ENCODE assay signal across 23 cellular contexts in the genomic region with DNA sequence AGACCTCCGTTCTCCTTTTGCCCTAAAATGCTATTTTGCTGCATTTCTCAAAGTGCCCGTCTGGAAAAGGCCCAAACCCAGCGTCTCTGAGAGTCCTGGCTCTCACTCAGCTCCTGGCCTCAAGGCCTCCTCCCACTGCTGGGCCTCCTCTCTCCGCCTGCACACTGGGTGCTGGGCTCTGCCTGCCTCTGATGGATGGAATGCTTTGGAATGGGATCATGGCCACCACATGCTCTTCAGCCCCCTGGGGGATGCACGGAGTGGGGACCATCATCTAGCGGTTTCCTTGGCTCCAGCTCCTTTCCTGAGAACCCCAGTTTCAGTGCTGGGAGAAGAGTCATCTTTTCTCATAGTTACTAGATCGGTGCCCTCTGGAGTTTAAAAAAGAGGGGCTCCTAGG.
A peak's percentile ranks its signal among the peaks of the same experiment; 100 is the strongest.
DNase-seq lines count a peak whose midpoint lies in the region; ATAC-seq, FAIRE-seq and TF ChIP-seq lines count a peak whose summit lies in the region.
"Had no signal": no experiment of that assay in that cellular context is flagged by ENCODE, and none has a peak within 500 bp of the region (broad histone marks: within the 10 kb centered on the region; RNA-seq: fewer than 3 reads in every experiment).

No MANE protein-coding gene starts in this region.

- ATAC-seq in CD4-positive, CD25-positive, alpha-beta regulatory T cell (ENCODE audit: low read depth in 2 of 2), result no peak
- ATAC-seq in GM23338, result no peak
- ATAC-seq in naive B cell (ENCODE audit: low read depth in 2 of 2), result no peak
- ATAC-seq in pancreas, result no peak
- ATAC-seq: SK-N-SH treated with all-trans-retinoic acid at 6 μM for 48 hours had no signal

- peaks cover 15% of the 10 kb centered on the region; the same call in 1 of the 2 replicates for H3F3A ChIP-seq in GM23338 (replicated peaks; ENCODE audit: low read depth)

- H3K9me2 ChIP-seq in GM23338 (ENCODE audit: insufficient read depth), result no peaks in the 10 kb centered on the region

- H3K36me3 ChIP-seq in CD4-positive, CD25-positive, alpha-beta regulatory T cell (ENCODE audit: control insufficient read depth, insufficient read depth, low read length), result peaks cover 56% of the 10 kb centered on the region
- H3K36me3 ChIP-seq in GM23338 (ENCODE audit: insufficient read depth), result peaks cover 17% of the 10 kb centered on the region
- H3K36me3 ChIP-seq in pancreas, result peaks cover 0 to 6% (median 0%) of the 10 kb centered on the region in 3 donors

- H2AFZ ChIP-seq in GM23338, result no peak overlapping the region

- no peak overlapping the region for H3K4me2 ChIP-seq in GM23338

- no peak overlapping the region for H3K4me3 ChIP-seq in CD4-positive, CD25-positive, alpha-beta regulatory T cell (ENCODE audit: low read depth, low read length)
- H3K4me3 ChIP-seq in GM23338 (no peak overlapping the region), pancreas (no peak overlapping the region)
- H3K4me3 ChIP-seq: tibial nerve had no signal

- H3K9me3 ChIP-seq in CD4-positive, CD25-positive, alpha-beta regulatory T cell (ENCODE audit: control insufficient read depth in 2 of 2, low read length in 2 of 2), result no peaks in the 10 kb centered on the region
- H3K9me3 ChIP-seq in pancreas, result no peaks in the 10 kb centered on the region
- H3K9me3 ChIP-seq: tibial nerve had no signal

- peaks cover 10% of the 10 kb centered on the region for H3K4me1 ChIP-seq in CD4-positive, CD25-positive, alpha-beta regulatory T cell (ENCODE audit: control insufficient read depth, insufficient read depth, low read length, poor library complexity, severe bottlenecking)
- H3K4me1 ChIP-seq in GM23338 (ENCODE audit: insufficient read depth) (peaks cover 13% of the 10 kb centered on the region), pancreas (no peaks in the 10 kb centered on the region)

- H3K4me3 Mint-ChIP-seq in CD4-positive, CD25-positive, alpha-beta regulatory T cell, result no peak overlapping the region
- H3K4me3 Mint-ChIP-seq in GM23338 (no peak overlapping the region), naive B cell (peak overlapping the region in 1 of 8 donors; percentile 29)

- intact Hi-C loops in pancreas (cut with DNase I), result no loop called here

- peaks cover 0 to 23% (median 10%) of the 10 kb centered on the region in 4 donors for H3K4me1 Mint-ChIP-seq in CD4-positive, CD25-positive, alpha-beta regulatory T cell
- peaks cover 21% of the 10 kb centered on the region for H3K4me1 Mint-ChIP-seq in GM23338
- peaks cover 24 to 30% (median 28%) of the 10 kb centered on the region in 3 donors for H3K4me1 Mint-ChIP-seq in naive B cell

- H4K20me1 ChIP-seq in GM23338 (replicated peaks; ENCODE audit: insufficient read depth), result peaks cover 22% of the 10 kb centered on the region

- TF ChIP-seq CTCF in GM23338 (conservative IDR thresholded peaks at IDR 0.05; ENCODE audit: low read depth in 2 of 2) (no peak), pancreas (IDR thresholded peaks at IDR 0.05) (no peak)

- FAIRE-seq in pancreas (lab: Jason Lieb, UNC), result no peak
- FAIRE-seq: frontal cortex had no signal

- H3K27ac ChIP-seq in CD4-positive, CD25-positive, alpha-beta regulatory T cell (ENCODE audit: insufficient read depth, low read length, poor library complexity, severe bottlenecking), result no peak overlapping the region
- peak overlapping the region; percentile 90 for H3K27ac ChIP-seq in GM23338 (ENCODE audit: low read depth)
- peak overlapping the region; percentile 29 for H3K27ac ChIP-seq in angular gyrus (ENCODE audit: low read depth, low read length)
- H3K27ac ChIP-seq in pancreas, result no peak overlapping the region
- H3K27ac ChIP-seq: tibial nerve had no signal

- 82 to 84% methylated on average over 7 of the region's 7 CpGs for WGBS in pancreas, 2 donors

- peak overlapping the region; percentile 68 to 86 (median 86) for H3K27ac Mint-ChIP-seq in CD4-positive, CD25-positive, alpha-beta regulatory T cell
- H3K27ac Mint-ChIP-seq in GM23338, result no peak overlapping the region; the same call in 1 of the 2 replicates
- H3K27ac Mint-ChIP-seq in naive B cell, result peak overlapping the region; percentile 5 to 95 (median 88)

- no peak for DNase-seq in CD4-positive, CD25-positive, alpha-beta regulatory T cell
- no peak for DNase-seq in GM23338 (ENCODE audit: low spot score)
- no peak for DNase-seq in naive B cell
- DNase-seq in stimulated activated naive CD4-positive, alpha-beta T cell treated with Interleukin-2 at 50 U/mL for 16 hours (lab: John Stamatoyannopoulos, UW), result no peak
- DNase-seq in stimulated activated CD4-positive, alpha-beta T cell treated with anti-CD3 and anti-CD28 coated beads, Interleukin-12 subunit alpha, Interleukin-12 subunit beta, amount 100 ng/mL, for 4 hours, result no peak
- DNase-seq in KG1 (lab: John Stamatoyannopoulos, UW), result no peak
- DNase-seq in pancreas, result no peak
- DNase-seq: activated CD4-positive, alpha-beta T cell treated with anti-CD3 and anti-CD28 coated beads, Interleukin-2, amount 50 U/mL, for 1 hour; activated T-cell treated with anti-CD3 and anti-CD28 coated beads for 4 hours; COR-L47; dermis blood vessel endothelial cell; erythroblast; GOT3; midbrain; NCI-H1105; NCI-H510A; nucleus accumbens; retina; RPMI8226 had no signal

- H3K9me3 Mint-ChIP-seq in CD4-positive, CD25-positive, alpha-beta regulatory T cell, result no peaks in the 10 kb centered on the region
- H3K9me3 Mint-ChIP-seq in GM23338 (peaks cover 9% of the 10 kb centered on the region), naive B cell (no peaks in the 10 kb centered on the region)

- no peaks in the 10 kb centered on the region for H3K27me3 Mint-ChIP-seq in CD4-positive, CD25-positive, alpha-beta regulatory T cell
- H3K27me3 Mint-ChIP-seq in GM23338 (ENCODE audit: insufficient read depth, low read depth, poor library complexity), result peaks cover 17% of the 10 kb centered on the region
- no peaks in the 10 kb centered on the region for H3K27me3 Mint-ChIP-seq in naive B cell

- peaks cover 17% of the 10 kb centered on the region for H3K36me3 Mint-ChIP-seq in CD4-positive, CD25-positive, alpha-beta regulatory T cell
- peaks cover 85% of the 10 kb centered on the region for H3K36me3 Mint-ChIP-seq in GM23338 (ENCODE audit: low read depth)
- H3K36me3 Mint-ChIP-seq in naive B cell, result peaks cover 0 to 14% of the 10 kb centered on the region in 2 donors

- H3K27me3 ChIP-seq in CD4-positive, CD25-positive, alpha-beta regulatory T cell (ENCODE audit: control insufficient read depth, insufficient read depth, low read length), result no peaks in the 10 kb centered on the region
- H3K27me3 ChIP-seq in GM23338 (ENCODE audit: insufficient read depth) (no peaks in the 10 kb centered on the region), pancreas (no peaks in the 10 kb centered on the region)
- H3K27me3 ChIP-seq: tibial nerve had no signal

- H3K79me2 ChIP-seq in GM23338 (replicated peaks; ENCODE audit: insufficient read depth), result peaks cover 18% of the 10 kb centered on the region; the same call in 1 of the 2 replicates

TF ChIP-seq in GM23338, 12 proteins besides CTCF, POLR2A, EP300 and RAD21:
- TF ChIP-seq EZH2 (IDR thresholded peaks at IDR 0.05; ENCODE audit: low read depth, unreplicated experiment) (no peak), EZH2phosphoT487 (IDR thresholded peaks at IDR 0.05; ENCODE audit: unreplicated experiment) (no peak), POLR2AphosphoS5 (IDR thresholded peaks at IDR 0.05; ENCODE audit: low read depth) (no peak)
- TF ChIP-seq, protein P1, sequence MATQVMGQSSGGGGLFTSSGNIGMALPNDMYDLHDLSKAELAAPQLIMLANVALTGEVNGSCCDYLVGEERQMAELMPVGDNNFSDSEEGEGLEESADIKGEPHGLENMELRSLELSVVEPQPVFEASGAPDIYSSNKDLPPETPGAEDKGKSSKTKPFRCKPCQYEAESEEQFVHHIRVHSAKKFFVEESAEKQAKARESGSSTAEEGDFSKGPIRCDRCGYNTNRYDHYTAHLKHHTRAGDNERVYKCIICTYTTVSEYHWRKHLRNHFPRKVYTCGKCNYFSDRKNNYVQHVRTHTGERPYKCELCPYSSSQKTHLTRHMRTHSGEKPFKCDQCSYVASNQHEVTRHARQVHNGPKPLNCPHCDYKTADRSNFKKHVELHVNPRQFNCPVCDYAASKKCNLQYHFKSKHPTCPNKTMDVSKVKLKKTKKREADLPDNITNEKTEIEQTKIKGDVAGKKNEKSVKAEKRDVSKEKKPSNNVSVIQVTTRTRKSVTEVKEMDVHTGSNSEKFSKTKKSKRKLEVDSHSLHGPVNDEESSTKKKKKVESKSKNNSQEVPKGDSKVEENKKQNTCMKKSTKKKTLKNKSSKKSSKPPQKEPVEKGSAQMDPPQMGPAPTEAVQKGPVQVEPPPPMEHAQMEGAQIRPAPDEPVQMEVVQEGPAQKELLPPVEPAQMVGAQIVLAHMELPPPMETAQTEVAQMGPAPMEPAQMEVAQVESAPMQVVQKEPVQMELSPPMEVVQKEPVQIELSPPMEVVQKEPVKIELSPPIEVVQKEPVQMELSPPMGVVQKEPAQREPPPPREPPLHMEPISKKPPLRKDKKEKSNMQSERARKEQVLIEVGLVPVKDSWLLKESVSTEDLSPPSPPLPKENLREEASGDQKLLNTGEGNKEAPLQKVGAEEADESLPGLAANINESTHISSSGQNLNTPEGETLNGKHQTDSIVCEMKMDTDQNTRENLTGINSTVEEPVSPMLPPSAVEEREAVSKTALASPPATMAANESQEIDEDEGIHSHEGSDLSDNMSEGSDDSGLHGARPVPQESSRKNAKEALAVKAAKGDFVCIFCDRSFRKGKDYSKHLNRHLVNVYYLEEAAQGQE (IDR thresholded peaks at IDR 0.05; ENCODE audit: unreplicated experiment), result no peak
- TF ChIP-seq, protein P2, sequence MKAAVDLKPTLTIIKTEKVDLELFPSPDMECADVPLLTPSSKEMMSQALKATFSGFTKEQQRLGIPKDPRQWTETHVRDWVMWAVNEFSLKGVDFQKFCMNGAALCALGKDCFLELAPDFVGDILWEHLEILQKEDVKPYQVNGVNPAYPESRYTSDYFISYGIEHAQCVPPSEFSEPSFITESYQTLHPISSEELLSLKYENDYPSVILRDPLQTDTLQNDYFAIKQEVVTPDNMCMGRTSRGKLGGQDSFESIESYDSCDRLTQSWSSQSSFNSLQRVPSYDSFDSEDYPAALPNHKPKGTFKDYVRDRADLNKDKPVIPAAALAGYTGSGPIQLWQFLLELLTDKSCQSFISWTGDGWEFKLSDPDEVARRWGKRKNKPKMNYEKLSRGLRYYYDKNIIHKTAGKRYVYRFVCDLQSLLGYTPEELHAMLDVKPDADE (IDR thresholded peaks at IDR 0.05), result no peak
TF ChIP-seq in GM23338: peak in this region for 0.

Comparison
In these comparisons a context has a peak if more than half of its experiments do, and no peak if none do; other contexts are left out.
1. H3K27ac ChIP-seq: peak in GM23338 (single experiment) and angular gyrus (single experiment); none in CD4-positive, CD25-positive, alpha-beta regulatory T cell (single experiment) and pancreas (0 of 4).